In genomic region chr13:70703755-70704154, GRCh38 we compare ENCODE assay signal across 2 cellular contexts.
A peak's percentile ranks its signal among the peaks of the same experiment; 100 is the strongest.
TF ChIP-seq lines count a peak whose summit lies in the region.

No MANE protein-coding gene starts in this region.

TF ChIP-seq in SK-N-SH, 30 proteins besides CTCF, POLR2A, EP300 and RAD21 (continued from another document):
- TF ChIP-seq USF1 (IDR thresholded peaks at IDR 0.05; ENCODE audit: borderline replicate concordance, low read depth), result no peak
- no peak for TF ChIP-seq TCF12 (IDR thresholded peaks at IDR 0.05)
- no peak for TF ChIP-seq MAX (IDR thresholded peaks at IDR 0.05; ENCODE audit: low read depth)
- no peak for TF ChIP-seq GATA2 (CRISPR knock-in tag; IDR thresholded peaks at IDR 0.05)
TF ChIP-seq in SK-N-SH: peak in this region for 0.

TF ChIP-seq in endothelial cell of umbilical vein, 7 proteins besides CTCF, POLR2A, EP300 and RAD21 (continued from another document):
- TF ChIP-seq POLR2AphosphoS5 (IDR thresholded peaks at IDR 0.05; ENCODE audit: insufficient read depth, low read depth, low read length), result no peak
- no peak for TF ChIP-seq JUN (IDR thresholded peaks at IDR 0.05; ENCODE audit: borderline replicate concordance, insufficient read depth, insufficient read length, low read depth)
- peak; percentile 24 for TF ChIP-seq GATA2 (IDR thresholded peaks at IDR 0.05; ENCODE audit: insufficient read depth, insufficient read length, low read depth, low read length)
- TF ChIP-seq MAX (IDR thresholded peaks at IDR 0.05; ENCODE audit: insufficient read depth, insufficient read length), result no peak
- no peak for TF ChIP-seq EZH2 (IDR thresholded peaks at IDR 0.05; ENCODE audit: borderline replicate concordance, low read depth, low read length, severe bottlenecking)
